14 cellular contexts compared by ENCODE assay signal in the genomic region with DNA sequence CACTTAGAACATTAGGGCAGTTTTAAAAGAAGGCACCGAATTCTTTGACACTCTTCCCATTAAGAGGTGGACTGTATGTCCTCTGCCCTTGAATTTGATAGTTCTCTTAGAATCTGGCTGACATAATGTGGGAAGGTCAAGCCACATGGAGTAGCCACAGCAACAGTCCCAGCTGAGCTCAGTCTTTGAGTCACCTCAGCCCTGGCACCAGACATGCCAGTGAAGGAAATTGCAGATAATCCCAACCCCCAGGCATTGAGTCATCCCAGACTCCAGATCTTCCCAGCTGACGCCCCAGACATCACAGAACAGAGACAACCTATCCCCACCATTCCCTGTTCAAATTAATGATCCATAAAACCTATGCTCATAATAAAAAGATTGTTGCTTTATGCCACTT.
DNase-seq lines count a peak whose midpoint lies in the region; ATAC-seq and TF ChIP-seq lines count a peak whose summit lies in the region.
"Had no signal": no experiment of that assay in that cellular context is flagged by ENCODE, and none has a peak within 500 bp of the region (broad histone marks: within the 10 kb centered on the region; RNA-seq: fewer than 3 reads in every experiment).

No MANE protein-coding gene starts in this region.

- peak overlapping the region; percentile 21 for H3K27ac ChIP-seq in SJCRH30
- peak overlapping the region; percentile 77 for H3K27ac ChIP-seq in smooth muscle cell (ENCODE audit: low read depth)
- H3K27ac ChIP-seq: cardiac muscle cell, parathyroid adenoma, WERI-Rb-1 had no signal

- TF ChIP-seq CTCF in fibroblast of mammary gland (conservative IDR thresholded peaks at IDR 0.05; ENCODE audit: control insufficient read depth, insufficient read depth, low read depth, low read length) (no peak), smooth muscle cell (IDR thresholded peaks at IDR 0.05; ENCODE audit: borderline replicate concordance, insufficient read depth, poor library complexity, severe bottlenecking) (no peak)

- peak overlapping the region; percentile 46 for H3K9ac ChIP-seq in smooth muscle cell (ENCODE audit: low read depth)
- H3K9ac ChIP-seq: parathyroid adenoma had no signal

- H3K4me3 ChIP-seq in SJCRH30 (no peak overlapping the region), fibroblast of mammary gland (ENCODE audit: control insufficient read depth, low read depth, low read length) (no peak overlapping the region), smooth muscle cell (no peak overlapping the region)
- H3K4me3 ChIP-seq: cardiac muscle cell had no signal

- no peaks in the 10 kb centered on the region for H3K27me3 ChIP-seq in SJCRH30
- no peaks in the 10 kb centered on the region for H3K27me3 ChIP-seq in smooth muscle cell (ENCODE audit: low read depth)
- H3K27me3 ChIP-seq: cardiac muscle cell had no signal

- H3K36me3 ChIP-seq in SJCRH30 (no peaks in the 10 kb centered on the region), smooth muscle cell (ENCODE audit: low read depth) (no peaks in the 10 kb centered on the region)
- H3K36me3 ChIP-seq: cardiac muscle cell, WERI-Rb-1 had no signal

- no peak for ATAC-seq in GM18498 (IDR thresholded peaks at IDR 0.05; ENCODE audit: unreplicated experiment)
- ATAC-seq: left ventricle myocardium superior, Panc1 had no signal

- H2AFZ ChIP-seq in smooth muscle cell (ENCODE audit: low read depth): peak overlapping the region; percentile 44
- H2AFZ ChIP-seq: parathyroid adenoma had no signal

- H3K9me3 ChIP-seq in SJCRH30 (replicated peaks) (no peaks in the 10 kb centered on the region), smooth muscle cell (replicated peaks; ENCODE audit: low read depth) (no peaks in the 10 kb centered on the region)

- H4K20me1 ChIP-seq in smooth muscle cell (ENCODE audit: low read depth): no peaks in the 10 kb centered on the region

- WGBS in smooth muscle cell (ENCODE audit: low lambda C conversion rate): 42% methylated on average over 2 of the region's 2 CpGs

- no peaks in the 10 kb centered on the region for H3K79me2 ChIP-seq in smooth muscle cell (ENCODE audit: low read depth)
- H3K79me2 ChIP-seq: parathyroid adenoma had no signal

- H3K4me1 ChIP-seq in SJCRH30 (peaks cover 8% of the 10 kb centered on the region), smooth muscle cell (ENCODE audit: low read depth) (no peaks in the 10 kb centered on the region)
- H3K4me1 ChIP-seq: parathyroid adenoma had no signal

- H3K4me2 ChIP-seq in smooth muscle cell: peak overlapping the region; percentile 45

- H3F3A ChIP-seq in smooth muscle cell (ENCODE audit: low read depth): no peaks in the 10 kb centered on the region

- peak; percentile 65 for DNase-seq in H4 (ENCODE audit: low spot score)
- DNase-seq in SJCRH30: peak; percentile 43 to 56
- peak; percentile 84 for DNase-seq in fibroblast of mammary gland (ENCODE audit: low read depth)
- no peak for DNase-seq in smooth muscle cell (lab: John Stamatoyannopoulos, UW; ENCODE audit: unreplicated experiment)
- no peak for DNase-seq in NCI-H526 (lab: John Stamatoyannopoulos, UW)
- no peak for DNase-seq in KG1 (lab: John Stamatoyannopoulos, UW)
- DNase-seq: left ventricle myocardium superior; NCI-H2029 treated with DMSO at 0.1 percent for 48 hours; stimulated activated CD4-positive, alpha-beta T cell treated with anti-CD3 and anti-CD28 coated beads, Interleukin-2, amount 100 ng/mL, for 24 hours; WERI-Rb-1 had no signal

Comparison
In these comparisons a context has a peak if more than half of its experiments do, and no peak if none do; other contexts are left out.
1. DNase-seq: peak in H4 (single experiment), SJCRH30 (2 of 2) and fibroblast of mammary gland (single experiment); none in smooth muscle cell (single experiment), NCI-H526 (0 of 2) and KG1 (single experiment).